In genomic region chr1:16183765-16184556, GRCh38 we compare ENCODE assay signal across 1 cellular context.
A peak's percentile ranks its signal among the peaks of the same experiment; 100 is the strongest.
TF ChIP-seq lines count a peak whose summit lies in the region.

No MANE protein-coding gene starts in this region.

TF ChIP-seq in H1, 55 proteins besides CTCF, POLR2A, EP300 and RAD21:
- TF ChIP-seq KDM1A (IDR thresholded peaks at IDR 0.05; ENCODE audit: borderline replicate concordance, low read length), result peak; percentile 71; the same call in 1 of the 2 replicates
- no peak for TF ChIP-seq SP4 (IDR thresholded peaks at IDR 0.05; ENCODE audit: low read length)
- peak; percentile 48; the same call in 1 of the 2 replicates for TF ChIP-seq E2F6 (IDR thresholded peaks at IDR 0.05)
